In genomic region chr15:66703540-66703941, GRCh38 we compare ENCODE assay signal across 8 cellular contexts. TPM values are rescaled to one million over a fixed set of nuclear protein-coding genes. Genes with fewer than 3 reads are reported as not detected.
DNase-seq lines count a peak whose midpoint lies in the region; ATAC-seq, FAIRE-seq and TF ChIP-seq lines count a peak whose summit lies in the region.

No MANE protein-coding gene starts in this region.

- DNase-seq in A549 (ENCODE audit: low read depth in 1 of 2, low spot score in 1 of 2) (no peak), GM20000 (ENCODE audit: low spot score) (peak; percentile 78), activated B cell treated with CpG ODN at 0.5 μM for 24 hours (peak; percentile 37), hepatic stellate cell (ENCODE audit: low spot score) (peak; percentile 63), NCI-H1694 (lab: John Stamatoyannopoulos, UW) (no peak), DMS153 (lab: John Stamatoyannopoulos, UW) (no peak)
- peak; percentile 16 for DNase-seq in stimulated activated naive CD8-positive, alpha-beta T cell treated with anti-CD3 and anti-CD28 coated beads, Interleukin-15, Interleukin-2, amounts not matched to agents 100 U/mL and 50 U/mL, for 24 hours

- H3K4me1 ChIP-seq in A549: peaks cover 53% of the 10 kb centered on the region

- TF ChIP-seq RAD21 in A549 (conservative IDR thresholded peaks at IDR 0.05 in 1 of 2, IDR thresholded peaks at IDR 0.05 in 1 of 2): no peak

- no peak for TF ChIP-seq POLR2A in A549 (IDR thresholded peaks at IDR 0.05; ENCODE audit: low read length)

- no peaks in the 10 kb centered on the region for H3K9me3 ChIP-seq in A549

- peaks cover 18% of the 10 kb centered on the region for H3K27me3 Mint-ChIP-seq in activated B cell treated with CpG ODN at 0.5 μM for 24 hours

- TF ChIP-seq CTCF in A549 (IDR thresholded peaks at IDR 0.05) (no peak), GM20000 (IDR thresholded peaks at IDR 0.05; ENCODE audit: extremely low read depth, missing control alignments) (no peak), activated B cell treated with CpG ODN at 0.5 μM for 24 hours (IDR thresholded peaks at IDR 0.05) (no peak)

- CTCF ChIA-PET in A549 (lab: Yijun Ruan, JAX): interaction anchor here (0.5 to 24.6 kb wide), 13 partner anchors 17 to 1538 kb away, joined by 3 to 779 read pairs (median 11); no protein-coding TSS in a partner anchor
- CTCF ChIA-PET in activated B cell treated with CpG ODN at 0.5 μM for 24 hours (lab: Charles Lee): interaction anchor here (1.4 to 1.5 kb wide), 2 partner anchors 85 to 148 kb away, joined by 4 to 5 read pairs; no protein-coding TSS in a partner anchor

- no peak overlapping the region for H3K27ac Mint-ChIP-seq in activated B cell treated with CpG ODN at 0.5 μM for 24 hours

- FAIRE-seq in A549 (lab: Jason Lieb, UNC): no peak

- H3K4me3 Mint-ChIP-seq in activated B cell treated with CpG ODN at 0.5 μM for 24 hours: no peak overlapping the region

- no peak for ATAC-seq in A549
- no peak for ATAC-seq in activated B cell treated with CpG ODN at 0.5 μM for 24 hours (ENCODE audit: low read depth)
- ATAC-seq in stimulated activated naive CD8-positive, alpha-beta T cell treated with anti-CD3 and anti-CD28 coated beads, Interleukin-15, Interleukin-2, amounts not matched to agents 100 U/mL and 50 U/mL, for 24 hours: no peak
- no peak for ATAC-seq in GM18511 (IDR thresholded peaks at IDR 0.05; ENCODE audit: unreplicated experiment)

- H3K9me3 Mint-ChIP-seq in activated B cell treated with CpG ODN at 0.5 μM for 24 hours: no peaks in the 10 kb centered on the region

- TF ChIP-seq EP300 in A549 (IDR thresholded peaks at IDR 0.05): no peak

- H3K36me3 Mint-ChIP-seq in activated B cell treated with CpG ODN at 0.5 μM for 24 hours (ENCODE audit: low read depth): peaks cover 6% of the 10 kb centered on the region

- intact Hi-C loops in activated B cell treated with CpG ODN at 0.5 μM for 24 hours (cut with micrococcal nuclease): loop anchor here (2.0 to 5.0 kb wide), 4 partner anchors 139 to 1131 kb away; partner anchors contain the start of genes MAP2K5 and RAB11A

- H3K4me1 Mint-ChIP-seq in activated B cell treated with CpG ODN at 0.5 μM for 24 hours: peaks cover 22% of the 10 kb centered on the region

- H3K4me3 ChIP-seq in A549: peak overlapping the region; percentile 90

- H3K4me2 ChIP-seq in A549: peak overlapping the region; percentile 97

- peak overlapping the region; percentile 95 for H3K27ac ChIP-seq in A549

- POLR2A ChIA-PET in A549 (lab: Yijun Ruan, JAX) (interaction anchor here (2.8 to 7.3 kb wide), 2 partner anchors 68 to 148 kb away, joined by 14 to 94 read pairs; no protein-coding TSS in a partner anchor), activated B cell treated with CpG ODN at 0.5 μM for 24 hours (lab: Charles Lee) (interaction anchor here (1.2 kb wide), 1 partner anchor 11 kb away, joined by 4 read pairs; no protein-coding TSS in a partner anchor)

- WGBS in A549 (ENCODE audit: missing lambda C conversion rate): 16% methylated on average over 5 of the region's 59 CpGs

TF ChIP-seq in A549, 52 proteins besides CTCF, POLR2A, EP300 and RAD21:
- TF ChIP-seq ESRRA (IDR thresholded peaks at IDR 0.05; ENCODE audit: borderline replicate concordance, low read length): no peak
- TF ChIP-seq JUN (IDR thresholded peaks at IDR 0.05): peak in 1 of 2 experiments; percentile 15; a peak in 2 of 5 replicates

RNA-seq across cellular contexts. Expression of gene SMAD6, which starts 1.5 kb away (rescaled TPM):
- 9.6 and 14.0 TPM in 2 replicates for polyA plus RNA-seq in A549 (2011; rRNA removed)
- 41.3 and 55.8 TPM in 2 replicates for polyA plus RNA-seq in A549 (2012; cell fraction: cytosol; rRNA removed)
- 173 and 184 TPM in 2 replicates for polyA plus RNA-seq in A549 (2012; cell fraction: nucleus; rRNA removed)
- polyA plus RNA-seq in A549 (2017; fragmentation: RNase III; extraction: RNeasy Plus Mini Kit Qiagen cat#74134 plus additional on column Dnase treatment): 40.5 to 46.7 TPM (median 46.6 TPM) in 3 replicates
- polyA minus RNA-seq in A549 (2011; rRNA and poly(A)+ RNA removed): 29.1 and 38.4 TPM in 2 replicates
- total RNA-seq in activated B cell treated with CpG ODN at 0.5 μM for 24 hours: 0.04 and 0.05 TPM in 2 replicates

Comparison
In these comparisons a context has a peak if more than half of its experiments do, and no peak if none do; other contexts are left out.
1. DNase-seq: peak in GM20000 (single experiment), activated B cell treated with CpG ODN at 0.5 μM for 24 hours (single experiment), hepatic stellate cell (single experiment) and stimulated activated naive CD8-positive, alpha-beta T cell treated with anti-CD3 and anti-CD28 coated beads, Interleukin-15, Interleukin-2, amounts not matched to agents 100 U/mL and 50 U/mL, for 24 hours (single experiment); none in A549 (0 of 2), NCI-H1694 (single experiment) and DMS153 (single experiment).